Comparison of ENCODE assay signal across 8 cellular contexts in genomic region chr17:2070241-2071023, GRCh38.
DNase-seq lines count a peak whose midpoint lies in the region; ATAC-seq and TF ChIP-seq lines count a peak whose summit lies in the region.

No MANE protein-coding gene starts in this region.

- H3K36me3 Mint-ChIP-seq in effector memory CD8-positive, alpha-beta T cell (ENCODE audit: insufficient read depth), result peaks cover 14% of the 10 kb centered on the region

- no peaks in the 10 kb centered on the region for H3K27me3 ChIP-seq in effector memory CD4-positive, alpha-beta T cell (replicated peaks; ENCODE audit: control insufficient read depth, insufficient read depth, low read length, poor library complexity, severe bottlenecking)

- H3K27ac ChIP-seq in effector memory CD4-positive, alpha-beta T cell (ENCODE audit: insufficient read depth, low read length, poor library complexity, severe bottlenecking), result no peak overlapping the region

- no peaks in the 10 kb centered on the region for H3K27me3 Mint-ChIP-seq in effector memory CD8-positive, alpha-beta T cell

- peak overlapping the region; percentile 92 to 93 for H3K27ac Mint-ChIP-seq in effector memory CD8-positive, alpha-beta T cell

- ATAC-seq in GM18499 (IDR thresholded peaks at IDR 0.05; ENCODE audit: insufficient read depth, unreplicated experiment) (peak; percentile 43), GM21619 (IDR thresholded peaks at IDR 0.05; ENCODE audit: unreplicated experiment) (peak; percentile 76)
- peak; percentile 85 for ATAC-seq in effector memory CD8-positive, alpha-beta T cell (replicated peaks)

- TF ChIP-seq RAD21 in Ishikawa (IDR thresholded peaks at IDR 0.05; ENCODE audit: low read depth), result peak; percentile 48

- peak overlapping the region; percentile 53 to 54 for H3K4me3 Mint-ChIP-seq in effector memory CD8-positive, alpha-beta T cell

- H3K4me3 ChIP-seq in effector memory CD4-positive, alpha-beta T cell (ENCODE audit: insufficient read depth, low read depth, low read length, poor library complexity, severe bottlenecking), result no peak overlapping the region

- H3K4me1 ChIP-seq in effector memory CD4-positive, alpha-beta T cell (ENCODE audit: control insufficient read depth, insufficient read depth, low read length, poor library complexity, severe bottlenecking), result no peaks in the 10 kb centered on the region

- peak in 2 of 3 experiments; percentile 31 to 54 for DNase-seq in effector memory CD8-positive, alpha-beta T cell
- peak in 2 of 3 donors; percentile 69 to 78 for DNase-seq in stimulated activated CD4-positive, alpha-beta T cell treated with anti-CD3 and anti-CD28 coated beads, TNF-alpha, amount 100 ng/mL, for 48 hours (ENCODE audit: low read depth in 3 of 3)
- DNase-seq in islet precursor cell (no peak), activated gamma-delta T cell treated with Interleukin-2 at 50 U/mL for 16 hours (no peak)
- no peak for DNase-seq in effector memory CD4-positive, alpha-beta T cell

- peaks cover 27 to 51% of the 10 kb centered on the region in 2 donors for H3K4me1 Mint-ChIP-seq in effector memory CD8-positive, alpha-beta T cell (ENCODE audit: low read depth in 2 of 2)

- no peak; the same call in 1 of the 2 replicates for TF ChIP-seq EP300 in Ishikawa (IDR thresholded peaks at IDR 0.05; ENCODE audit: borderline replicate concordance)

- peaks cover 55% of the 10 kb centered on the region for H3K36me3 ChIP-seq in effector memory CD4-positive, alpha-beta T cell (ENCODE audit: control insufficient read depth, insufficient read depth, low read length)

- H3K9me3 Mint-ChIP-seq in effector memory CD8-positive, alpha-beta T cell, result no peaks in the 10 kb centered on the region

- no peaks in the 10 kb centered on the region for H3K9me3 ChIP-seq in effector memory CD4-positive, alpha-beta T cell (ENCODE audit: control insufficient read depth, low read length)

TF ChIP-seq in Ishikawa, 13 proteins besides CTCF, POLR2A, EP300 and RAD21:
- TF ChIP-seq NFIC (IDR thresholded peaks at IDR 0.05), result peak; percentile 50
- no peak for TF ChIP-seq CEBPB (IDR thresholded peaks at IDR 0.05)
- TF ChIP-seq EGR1 (IDR thresholded peaks at IDR 0.05), result no peak
- TF ChIP-seq TEAD4 (IDR thresholded peaks at IDR 0.05), result 0 out of 2 replicates have a peak, but pooled peaks have one; percentile 26
- no peak for TF ChIP-seq CREB1 (IDR thresholded peaks at IDR 0.05; ENCODE audit: low read depth)
- TF ChIP-seq, protein P1, sequence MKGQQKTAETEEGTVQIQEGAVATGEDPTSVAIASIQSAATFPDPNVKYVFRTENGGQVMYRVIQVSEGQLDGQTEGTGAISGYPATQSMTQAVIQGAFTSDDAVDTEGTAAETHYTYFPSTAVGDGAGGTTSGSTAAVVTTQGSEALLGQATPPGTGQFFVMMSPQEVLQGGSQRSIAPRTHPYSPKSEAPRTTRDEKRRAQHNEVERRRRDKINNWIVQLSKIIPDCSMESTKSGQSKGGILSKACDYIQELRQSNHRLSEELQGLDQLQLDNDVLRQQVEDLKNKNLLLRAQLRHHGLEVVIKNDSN (IDR thresholded peaks at IDR 0.05), result no peak
- no peak for TF ChIP-seq FOXM1 (IDR thresholded peaks at IDR 0.05; ENCODE audit: borderline replicate concordance, low read depth)
- no peak for TF ChIP-seq TCF12 (IDR thresholded peaks at IDR 0.05; ENCODE audit: low read depth)
- TF ChIP-seq, protein P2, sequence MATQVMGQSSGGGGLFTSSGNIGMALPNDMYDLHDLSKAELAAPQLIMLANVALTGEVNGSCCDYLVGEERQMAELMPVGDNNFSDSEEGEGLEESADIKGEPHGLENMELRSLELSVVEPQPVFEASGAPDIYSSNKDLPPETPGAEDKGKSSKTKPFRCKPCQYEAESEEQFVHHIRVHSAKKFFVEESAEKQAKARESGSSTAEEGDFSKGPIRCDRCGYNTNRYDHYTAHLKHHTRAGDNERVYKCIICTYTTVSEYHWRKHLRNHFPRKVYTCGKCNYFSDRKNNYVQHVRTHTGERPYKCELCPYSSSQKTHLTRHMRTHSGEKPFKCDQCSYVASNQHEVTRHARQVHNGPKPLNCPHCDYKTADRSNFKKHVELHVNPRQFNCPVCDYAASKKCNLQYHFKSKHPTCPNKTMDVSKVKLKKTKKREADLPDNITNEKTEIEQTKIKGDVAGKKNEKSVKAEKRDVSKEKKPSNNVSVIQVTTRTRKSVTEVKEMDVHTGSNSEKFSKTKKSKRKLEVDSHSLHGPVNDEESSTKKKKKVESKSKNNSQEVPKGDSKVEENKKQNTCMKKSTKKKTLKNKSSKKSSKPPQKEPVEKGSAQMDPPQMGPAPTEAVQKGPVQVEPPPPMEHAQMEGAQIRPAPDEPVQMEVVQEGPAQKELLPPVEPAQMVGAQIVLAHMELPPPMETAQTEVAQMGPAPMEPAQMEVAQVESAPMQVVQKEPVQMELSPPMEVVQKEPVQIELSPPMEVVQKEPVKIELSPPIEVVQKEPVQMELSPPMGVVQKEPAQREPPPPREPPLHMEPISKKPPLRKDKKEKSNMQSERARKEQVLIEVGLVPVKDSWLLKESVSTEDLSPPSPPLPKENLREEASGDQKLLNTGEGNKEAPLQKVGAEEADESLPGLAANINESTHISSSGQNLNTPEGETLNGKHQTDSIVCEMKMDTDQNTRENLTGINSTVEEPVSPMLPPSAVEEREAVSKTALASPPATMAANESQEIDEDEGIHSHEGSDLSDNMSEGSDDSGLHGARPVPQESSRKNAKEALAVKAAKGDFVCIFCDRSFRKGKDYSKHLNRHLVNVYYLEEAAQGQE (IDR thresholded peaks at IDR 0.05; ENCODE audit: low read depth), result no peak
TF ChIP-seq in Ishikawa: peak in this region for 2.

Comparison
In these comparisons a context has a peak if more than half of its experiments do, and no peak if none do; other contexts are left out.
1. DNase-seq: peak in effector memory CD8-positive, alpha-beta T cell (2 of 3) and stimulated activated CD4-positive, alpha-beta T cell treated with anti-CD3 and anti-CD28 coated beads, TNF-alpha, amount 100 ng/mL, for 48 hours (2 of 3); none in islet precursor cell (single experiment), effector memory CD4-positive, alpha-beta T cell (0 of 3) and activated gamma-delta T cell treated with Interleukin-2 at 50 U/mL for 16 hours (single experiment).
2. Peak in every context shown above with its lines, with median percentiles within 50 percentile points of each other: ATAC-seq.